Comparison of ENCODE assay signal across 8 cellular contexts in genomic region chrX:76145591-76146309, GRCh38. TPM values are rescaled to one million over a fixed set of nuclear protein-coding genes. Genes with fewer than 3 reads are reported as not detected.
DNase-seq lines count a peak whose midpoint lies in the region; ATAC-seq and TF ChIP-seq lines count a peak whose summit lies in the region.
"Not testable (repeated sequence)": the region's sequence is repeated elsewhere in the genome, so short reads cannot be mapped to it uniquely, and the experiment has no call there.

No MANE protein-coding gene starts in this region.

- not testable (repeated sequence) for TF ChIP-seq CTCF in activated CD8-positive, alpha-beta T cell treated with anti-CD3 and anti-CD28 coated beads for 36 hours (IDR thresholded peaks at IDR 0.05); lower lobe of right lung (IDR thresholded peaks at IDR 0.05)

- not testable (repeated sequence) for H3K27me3 ChIP-seq in lower lobe of right lung (ENCODE audit: low read depth)

- not testable (repeated sequence) for H3K27me3 Mint-ChIP-seq in activated CD8-positive, alpha-beta T cell treated with anti-CD3 and anti-CD28 coated beads for 36 hours; effector memory CD8-positive, alpha-beta T cell

- H3K4me3 ChIP-seq in lower lobe of right lung = peak overlapping the region; percentile 28

- POLR2A ChIA-PET in activated CD8-positive, alpha-beta T cell treated with anti-CD3 and anti-CD28 coated beads for 36 hours (lab: Charles Lee) = not testable (repeated sequence)

- not testable (repeated sequence) for H3K27ac ChIP-seq in lower lobe of right lung

- peaks cover 22% of the 10 kb centered on the region for H3K4me1 ChIP-seq in lower lobe of right lung

- CTCF ChIA-PET in activated CD8-positive, alpha-beta T cell treated with anti-CD3 and anti-CD28 coated beads for 36 hours (lab: Charles Lee) = not testable (repeated sequence)

- ATAC-seq in GM21526 (IDR thresholded peaks at IDR 0.05; ENCODE audit: low FRiP score, unreplicated experiment) (peak; percentile 53), HG03457 (IDR thresholded peaks at IDR 0.05; ENCODE audit: unreplicated experiment) (peak; percentile 42), lower lobe of right lung (peak; percentile 74 to 82)
- peak; percentile 48 for ATAC-seq in activated CD8-positive, alpha-beta T cell treated with anti-CD3 and anti-CD28 coated beads for 36 hours
- peak; percentile 60 for ATAC-seq in effector memory CD8-positive, alpha-beta T cell (replicated peaks)

- intact Hi-C loops in activated CD8-positive, alpha-beta T cell treated with anti-CD3 and anti-CD28 coated beads for 36 hours (cut with micrococcal nuclease); lower lobe of right lung (cut with DNase I): not testable (repeated sequence)

- peaks cover 14% of the 10 kb centered on the region for H3K4me1 Mint-ChIP-seq in activated CD8-positive, alpha-beta T cell treated with anti-CD3 and anti-CD28 coated beads for 36 hours (ENCODE audit: low read depth)
- not testable (repeated sequence) for H3K4me1 Mint-ChIP-seq in effector memory CD8-positive, alpha-beta T cell (ENCODE audit: low read depth in 2 of 2)

- DNase-seq in DMS153 treated with DMSO at 0.1 percent for 48 hours (lab: John Stamatoyannopoulos, UW; ENCODE audit: unreplicated experiment) = peak; percentile 4
- peak; percentile 5 for DNase-seq in NK-92 treated with Interleukin-12 subunit alpha and Interleukin-12 subunit beta, amount 100 ng/mL, for 24 hours (lab: John Stamatoyannopoulos, UW)
- peak; percentile 65 for DNase-seq in activated CD8-positive, alpha-beta T cell treated with anti-CD3 and anti-CD28 coated beads for 36 hours
- peak; percentile 9 to 31 (median 24) for DNase-seq in effector memory CD8-positive, alpha-beta T cell
- not testable (repeated sequence) for DNase-seq in lower lobe of right lung
- peak; percentile 17 to 19 for DNase-seq in stimulated activated CD8-positive, alpha-beta memory T cell treated with anti-CD3 and anti-CD28 coated beads, Interleukin-15, amount 100 ng/mL, for 48 hours (ENCODE audit: low read depth in 2 of 2)

- not testable (repeated sequence) for H3K36me3 ChIP-seq in lower lobe of right lung

- H3K9me3 Mint-ChIP-seq in activated CD8-positive, alpha-beta T cell treated with anti-CD3 and anti-CD28 coated beads for 36 hours; effector memory CD8-positive, alpha-beta T cell: not testable (repeated sequence)

- not testable (repeated sequence) for H3K9me3 ChIP-seq in lower lobe of right lung

- H3K4me3 Mint-ChIP-seq in activated CD8-positive, alpha-beta T cell treated with anti-CD3 and anti-CD28 coated beads for 36 hours = peak overlapping the region; percentile 77
- H3K4me3 Mint-ChIP-seq in effector memory CD8-positive, alpha-beta T cell = peak overlapping the region; percentile 55 to 65

- H3K36me3 Mint-ChIP-seq in activated CD8-positive, alpha-beta T cell treated with anti-CD3 and anti-CD28 coated beads for 36 hours (ENCODE audit: low read depth) = not testable (repeated sequence)
- H3K36me3 Mint-ChIP-seq in effector memory CD8-positive, alpha-beta T cell (ENCODE audit: insufficient read depth) = peaks cover 16% of the 10 kb centered on the region

- peak overlapping the region; percentile 97 for H3K27ac Mint-ChIP-seq in activated CD8-positive, alpha-beta T cell treated with anti-CD3 and anti-CD28 coated beads for 36 hours
- peak overlapping the region; percentile 80 to 89 for H3K27ac Mint-ChIP-seq in effector memory CD8-positive, alpha-beta T cell

RNA-seq across cellular contexts. Expression of gene PBDC1, which starts 27.1 kb away (rescaled TPM):
- total RNA-seq in activated CD8-positive, alpha-beta T cell treated with anti-CD3 and anti-CD28 coated beads for 36 hours = 10 to 100 TPM; 33.4 to 36.1 TPM
- total RNA-seq in lower lobe of right lung = 23.0 TPM
